In the genomic region with DNA sequence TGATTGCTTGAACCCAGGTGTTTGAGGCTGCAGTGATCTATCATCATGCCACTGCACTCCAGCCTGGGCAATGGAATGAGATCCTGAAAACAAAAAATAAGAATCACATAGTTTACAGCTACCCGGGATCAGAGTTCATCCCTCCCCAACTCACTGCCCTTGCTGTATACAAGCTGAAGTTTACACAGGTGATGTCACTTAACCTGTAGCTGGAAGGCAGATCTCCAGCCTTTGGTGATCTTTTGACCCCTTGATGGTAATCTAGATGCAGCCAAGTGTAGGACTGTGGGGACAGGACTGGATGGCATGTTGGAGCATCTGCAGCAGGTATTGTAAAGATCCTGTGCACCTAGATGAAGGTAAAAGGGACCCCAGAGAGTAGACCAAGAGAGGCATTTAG, we compare ENCODE assay signal across 16 cellular contexts.
DNase-seq lines count a peak whose midpoint lies in the region; ATAC-seq and TF ChIP-seq lines count a peak whose summit lies in the region.
"Had no signal": no experiment of that assay in that cellular context is flagged by ENCODE, and none has a peak within 500 bp of the region (broad histone marks: within the 10 kb centered on the region; RNA-seq: fewer than 3 reads in every experiment).

No MANE protein-coding gene starts in this region.

- peaks cover 23% of the 10 kb centered on the region for H3K4me1 ChIP-seq in Caco-2

- BruUV-seq in Caco-2 (replicated peaks; lab: Mats Ljungman, UMichigan), result no TSS peak

- H3K9me3 Mint-ChIP-seq in Caco-2 (ENCODE audit: unreplicated experiment), result no peaks in the 10 kb centered on the region
- H3K9me3 Mint-ChIP-seq in nephron progenitor cell, result no peaks in the 10 kb centered on the region
- H3K9me3 Mint-ChIP-seq: CD14-positive monocyte; CD4-positive, alpha-beta memory T cell had no signal

- H3K9me3 ChIP-seq in Caco-2, result no peaks in the 10 kb centered on the region
- H3K9me3 ChIP-seq: BLaER1 had no signal

- H3K27ac Mint-ChIP-seq in Caco-2 (ENCODE audit: unreplicated experiment), result no peak overlapping the region
- peak overlapping the region; percentile 73 for H3K27ac Mint-ChIP-seq in nephron progenitor cell
- H3K27ac Mint-ChIP-seq: CD14-positive monocyte; CD4-positive, alpha-beta memory T cell had no signal

- H3K4me1 Mint-ChIP-seq in Caco-2 (ENCODE audit: low read depth, unreplicated experiment) (peaks cover 21% of the 10 kb centered on the region), nephron progenitor cell (peaks cover 68% of the 10 kb centered on the region)
- H3K4me1 Mint-ChIP-seq: CD4-positive, alpha-beta memory T cell had no signal

- no peak overlapping the region for H3K4me3 ChIP-seq in Caco-2 (ENCODE audit: low read depth, low read length)
- H3K4me3 ChIP-seq: BLaER1, K562 had no signal

- H3K36me3 Mint-ChIP-seq in Caco-2 (ENCODE audit: insufficient read depth, unreplicated experiment) (no peaks in the 10 kb centered on the region), nephron progenitor cell (ENCODE audit: low read depth) (no peaks in the 10 kb centered on the region)
- H3K36me3 Mint-ChIP-seq: CD14-positive monocyte; CD4-positive, alpha-beta memory T cell had no signal

- CTCF ChIA-PET in Caco-2 (lab: Charles Lee), result no interaction called here

- ATAC-seq in HG03045 (IDR thresholded peaks at IDR 0.05; ENCODE audit: unreplicated experiment), result no peak
- ATAC-seq: K562 had no signal

- no peaks in the 10 kb centered on the region for H3K27me3 Mint-ChIP-seq in Caco-2 (ENCODE audit: insufficient read depth, unreplicated experiment)
- H3K27me3 Mint-ChIP-seq in nephron progenitor cell (ENCODE audit: low read depth, poor library complexity), result peaks cover 12% of the 10 kb centered on the region

- POLR2A ChIA-PET in Caco-2 (lab: Charles Lee), result no interaction called here

- DNase-seq in Caco-2 (peak; percentile 50 to 54), HuH-7.5 (ENCODE audit: low spot score) (peak; percentile 42), left kidney (ENCODE audit: low read depth, low spot score) (peak; percentile 61), nephron progenitor cell (no peak), kidney tubule cell (ENCODE audit: low spot score) (no peak), Kasumi-1 (lab: John Stamatoyannopoulos, UW) (no peak)
- DNase-seq: 8988T; CD4-positive, alpha-beta memory T cell; DMS 273 treated with DMSO at 0.1 percent for 48 hours; GDM1; HCEC 1CT; IMR-90 had no signal

- TF ChIP-seq CTCF in Caco-2 (IDR thresholded peaks at IDR 0.05; ENCODE audit: insufficient read depth in 1 of 2, low read depth in 1 of 2, low read length in 1 of 2, severe bottlenecking in 1 of 2, unreplicated experiment in 1 of 2) (no peak), nephron progenitor cell (IDR thresholded peaks at IDR 0.05) (no peak)

- H3K36me3 ChIP-seq in Caco-2 (ENCODE audit: control insufficient read depth, insufficient read depth, low read length), result no peaks in the 10 kb centered on the region
- H3K36me3 ChIP-seq: BLaER1 had no signal

- intact Hi-C loops in Caco-2 (cut with micrococcal nuclease; ENCODE audit: unreplicated experiment), result no loop called here

- H3K4me3 Mint-ChIP-seq in Caco-2 (ENCODE audit: unreplicated experiment) (no peak overlapping the region), nephron progenitor cell (no peak overlapping the region)
- H3K4me3 Mint-ChIP-seq: CD14-positive monocyte; CD4-positive, alpha-beta memory T cell had no signal

- no peaks in the 10 kb centered on the region for H3K27me3 ChIP-seq in Caco-2 (replicated peaks; ENCODE audit: control insufficient read depth, insufficient read depth, low read length)
- H3K27me3 ChIP-seq: BLaER1 had no signal

Comparison
In these comparisons a context has a peak if more than half of its experiments do, and no peak if none do; other contexts are left out.
1. DNase-seq: peak in Caco-2 (2 of 2), HuH-7.5 (single experiment) and left kidney (single experiment); none in nephron progenitor cell (single experiment), kidney tubule cell (single experiment) and Kasumi-1 (0 of 2).